11 cellular contexts compared by ENCODE assay signal in genomic region chr17:82862758-82863645, GRCh38. TPM values are rescaled to one million over a fixed set of nuclear protein-coding genes. Genes with fewer than 3 reads are reported as not detected.
DNase-seq lines count a peak whose midpoint lies in the region; ATAC-seq and TF ChIP-seq lines count a peak whose summit lies in the region.
"Had no signal": no experiment of that assay in that cellular context is flagged by ENCODE, and none has a peak within 500 bp of the region (broad histone marks: within the 10 kb centered on the region; RNA-seq: fewer than 3 reads in every experiment).

No MANE protein-coding gene starts in this region.

- no peak overlapping the region for H3K4me3 ChIP-seq in left ventricle myocardium inferior
- H3K4me3 ChIP-seq in mesenchymal stem cell (ENCODE audit: insufficient read depth in 1 of 2, low read depth in 1 of 2, low read length in 2 of 2): no peak overlapping the region
- no peak overlapping the region for H3K4me3 ChIP-seq in uterus
- H3K4me3 ChIP-seq: testis had no signal

- H3K23ac ChIP-seq in mesenchymal stem cell (ENCODE audit: low read length in 2 of 2): peak overlapping the region in 1 of 2 experiments; percentile 25

- no peak overlapping the region for H2BK120ac ChIP-seq in mesenchymal stem cell (ENCODE audit: low read depth, low read length)

- no peak for TF ChIP-seq POLR2A in uterus (IDR thresholded peaks at IDR 0.05)

- H3K36me3 ChIP-seq in left ventricle myocardium inferior (no peaks in the 10 kb centered on the region), mesenchymal stem cell (ENCODE audit: control insufficient read depth in 1 of 2, insufficient read depth in 2 of 2, low read depth in 1 of 2, low read length in 2 of 2) (peaks cover 0 to 8% of the 10 kb centered on the region in 2 experiments), uterus (no peaks in the 10 kb centered on the region)

- peak overlapping the region; percentile 17 for H2AK5ac ChIP-seq in mesenchymal stem cell (ENCODE audit: low read length, severe bottlenecking)

- peak overlapping the region; percentile 47 for H4K8ac ChIP-seq in mesenchymal stem cell (ENCODE audit: low read length)

- H2BK15ac ChIP-seq in mesenchymal stem cell (ENCODE audit: low read depth, poor library complexity, severe bottlenecking): peak overlapping the region; percentile 64

- H2AFZ ChIP-seq in mesenchymal stem cell (ENCODE audit: low read depth, low read length): no peak overlapping the region

- peak overlapping the region; percentile 40 for H4K91ac ChIP-seq in mesenchymal stem cell (ENCODE audit: low read length)

- H2BK12ac ChIP-seq in mesenchymal stem cell (ENCODE audit: low read length in 2 of 2): peak overlapping the region; percentile 11 to 43

- TF ChIP-seq CTCF in left ventricle myocardium inferior (IDR thresholded peaks at IDR 0.05; ENCODE audit: borderline replicate concordance) (no peak), type B pancreatic cell (conservative IDR thresholded peaks at IDR 0.05) (no peak), uterus (IDR thresholded peaks at IDR 0.05) (no peak)

- intact Hi-C loops in left ventricle myocardium superior (cut with micrococcal nuclease): no loop called here
- intact Hi-C loops in left ventricle myocardium inferior (cut with micrococcal nuclease): no loop called here
- intact Hi-C loops in activated T-helper 1 cell treated with anti-CD3 and anti-CD28 coated beads, Interleukin-12 subunit alpha, Interleukin-12 subunit beta, Interleukin-2, Interleukin-4 antibody, amounts not matched to agents 30 ng/mL and 10 ng/mL and 1 ng/mL, durations not matched to agents 14 hours and 24 hours and 36 hours (cut with micrococcal nuclease): loop anchor here (10.0 kb wide), 1 partner anchor 182 kb away; no protein-coding TSS in a partner anchor
- intact Hi-C loops in uterus (cut with DNase I; ENCODE audit: low total_unique reads): no loop called here

- H2BK5ac ChIP-seq in mesenchymal stem cell (ENCODE audit: low read depth, low read length, poor library complexity, severe bottlenecking): no peak overlapping the region

- H3K4me2 ChIP-seq in mesenchymal stem cell (ENCODE audit: low read length, poor library complexity, severe bottlenecking): no peak overlapping the region

- H3K18ac ChIP-seq in mesenchymal stem cell (ENCODE audit: low read depth in 1 of 2, low read length in 2 of 2): peak overlapping the region; percentile 45 to 71

- peaks cover 21% of the 10 kb centered on the region for H3K79me1 ChIP-seq in mesenchymal stem cell (replicated peaks; ENCODE audit: low read length, poor library complexity, severe bottlenecking)

- no peak for ATAC-seq in left ventricle myocardium superior

- H3K4me3 Mint-ChIP-seq in activated T-helper 1 cell treated with anti-CD3 and anti-CD28 coated beads, Interleukin-12 subunit alpha, Interleukin-12 subunit beta, Interleukin-2, Interleukin-4 antibody, amounts not matched to agents 30 ng/mL and 10 ng/mL and 1 ng/mL, durations not matched to agents 14 hours and 24 hours and 36 hours: peak overlapping the region; percentile 80
- peak overlapping the region; percentile 30 for H3K4me3 Mint-ChIP-seq in type B pancreatic cell

- WGBS in mesenchymal stem cell: 91% methylated on average over 31 of the region's 31 CpGs

- H3K27ac ChIP-seq in left ventricle myocardium inferior (replicated peaks) (no peak overlapping the region), mesenchymal stem cell (ENCODE audit: low read length, poor library complexity, severe bottlenecking) (no peak overlapping the region), uterus (no peak overlapping the region)
- H3K27ac ChIP-seq: testis had no signal

- H3K4me1 ChIP-seq in left ventricle myocardium inferior (peaks cover 68% of the 10 kb centered on the region), mesenchymal stem cell (ENCODE audit: control insufficient read depth, insufficient read depth, low read depth, low read length) (peaks cover 71% of the 10 kb centered on the region), uterus (peaks cover 0 to 8% of the 10 kb centered on the region in 2 donors)

- no peaks in the 10 kb centered on the region for H3K9me3 ChIP-seq in left ventricle myocardium inferior (replicated peaks)
- H3K9me3 ChIP-seq in mesenchymal stem cell (ENCODE audit: control insufficient read depth, low read length): no peaks in the 10 kb centered on the region
- no peaks in the 10 kb centered on the region for H3K9me3 ChIP-seq in uterus
- H3K9me3 ChIP-seq: testis had no signal

- H3K27me3 ChIP-seq in left ventricle myocardium inferior (ENCODE audit: low read depth) (no peaks in the 10 kb centered on the region), mesenchymal stem cell (ENCODE audit: control insufficient read depth in 1 of 2, insufficient read depth in 1 of 2, low read length in 2 of 2) (no peaks in the 10 kb centered on the region), uterus (no peaks in the 10 kb centered on the region)
- H3K27me3 ChIP-seq: testis had no signal

- peak overlapping the region; percentile 80 for H3K27ac Mint-ChIP-seq in activated T-helper 1 cell treated with anti-CD3 and anti-CD28 coated beads, Interleukin-12 subunit alpha, Interleukin-12 subunit beta, Interleukin-2, Interleukin-4 antibody, amounts not matched to agents 30 ng/mL and 10 ng/mL and 1 ng/mL, durations not matched to agents 14 hours and 24 hours and 36 hours
- peak overlapping the region; percentile 89 for H3K27ac Mint-ChIP-seq in type B pancreatic cell

- H3K4ac ChIP-seq in mesenchymal stem cell (ENCODE audit: low read depth in 1 of 2, low read length in 2 of 2): peak overlapping the region in 1 of 2 experiments; percentile 3

- H3K9ac ChIP-seq in mesenchymal stem cell (ENCODE audit: low read length): no peak overlapping the region

- H3K14ac ChIP-seq in mesenchymal stem cell (ENCODE audit: low read length in 2 of 2): peak overlapping the region in 1 of 2 experiments; percentile 26

- H3K9me3 Mint-ChIP-seq in activated T-helper 1 cell treated with anti-CD3 and anti-CD28 coated beads, Interleukin-12 subunit alpha, Interleukin-12 subunit beta, Interleukin-2, Interleukin-4 antibody, amounts not matched to agents 30 ng/mL and 10 ng/mL and 1 ng/mL, durations not matched to agents 14 hours and 24 hours and 36 hours: no peaks in the 10 kb centered on the region
- no peaks in the 10 kb centered on the region for H3K9me3 Mint-ChIP-seq in type B pancreatic cell

- peaks cover 15% of the 10 kb centered on the region for H3K36me3 Mint-ChIP-seq in activated T-helper 1 cell treated with anti-CD3 and anti-CD28 coated beads, Interleukin-12 subunit alpha, Interleukin-12 subunit beta, Interleukin-2, Interleukin-4 antibody, amounts not matched to agents 30 ng/mL and 10 ng/mL and 1 ng/mL, durations not matched to agents 14 hours and 24 hours and 36 hours (ENCODE audit: low read depth)
- no peaks in the 10 kb centered on the region for H3K36me3 Mint-ChIP-seq in type B pancreatic cell

- H3K27me3 Mint-ChIP-seq in activated T-helper 1 cell treated with anti-CD3 and anti-CD28 coated beads, Interleukin-12 subunit alpha, Interleukin-12 subunit beta, Interleukin-2, Interleukin-4 antibody, amounts not matched to agents 30 ng/mL and 10 ng/mL and 1 ng/mL, durations not matched to agents 14 hours and 24 hours and 36 hours (ENCODE audit: insufficient read depth): no peaks in the 10 kb centered on the region
- H3K27me3 Mint-ChIP-seq in type B pancreatic cell: no peaks in the 10 kb centered on the region

- H3K4me1 Mint-ChIP-seq in activated T-helper 1 cell treated with anti-CD3 and anti-CD28 coated beads, Interleukin-12 subunit alpha, Interleukin-12 subunit beta, Interleukin-2, Interleukin-4 antibody, amounts not matched to agents 30 ng/mL and 10 ng/mL and 1 ng/mL, durations not matched to agents 14 hours and 24 hours and 36 hours (ENCODE audit: low read depth): peaks cover 78% of the 10 kb centered on the region
- peaks cover 61% of the 10 kb centered on the region for H3K4me1 Mint-ChIP-seq in type B pancreatic cell (ENCODE audit: unreplicated experiment)

- DNase-seq in left ventricle myocardium superior (peak; percentile 21), left ventricle myocardium inferior (no peak), mesenchymal stem cell (no peak), type B pancreatic cell (ENCODE audit: extremely low spot score, unreplicated experiment) (no peak), uterus (no peak), superior temporal gyrus (ENCODE audit: extremely low spot score) (no peak), pons (ENCODE audit: low spot score) (no peak)
- no peak for DNase-seq in activated T-helper 1 cell treated with anti-CD3 and anti-CD28 coated beads, Interleukin-12 subunit alpha, Interleukin-12 subunit beta, Interleukin-2, Interleukin-4 antibody, amounts not matched to agents 30 ng/mL and 10 ng/mL and 1 ng/mL, durations not matched to agents 14 hours and 24 hours and 36 hours (ENCODE audit: low spot score)
- DNase-seq: testis had no signal

RNA-seq across cellular contexts. Expression of gene ZNF750, which starts 23.2 kb away (rescaled TPM):
- total RNA-seq in left ventricle myocardium superior (0.15 TPM), left ventricle myocardium inferior (not detected), type B pancreatic cell (ENCODE audit: low replicate concordance) (10.3 and 34.7 TPM in 2 replicates), uterus (under 1 TPM in 2 of 4 donors, not detected in 2; under 0.01 to 0.07 TPM)
- total RNA-seq in activated T-helper 1 cell treated with anti-CD3 and anti-CD28 coated beads, Interleukin-12 subunit alpha, Interleukin-12 subunit beta, Interleukin-2, Interleukin-4 antibody, amounts not matched to agents 30 ng/mL and 10 ng/mL and 1 ng/mL, durations not matched to agents 14 hours and 24 hours and 36 hours: not detected in 2 replicates
- not detected for polyA plus RNA-seq in mesenchymal stem cell (2013, experiment 1 of 2)
- not detected for polyA plus RNA-seq in mesenchymal stem cell (2013, experiment 2 of 2)
- total RNA-seq: frontal cortex, PC-3 had no signal
